ENCODE assay signal across 2 cellular contexts in genomic region chr1:31669433-31669785, GRCh38.
TF ChIP-seq lines count a peak whose summit lies in the region.

No MANE protein-coding gene starts in this region.

TF ChIP-seq in A549, 52 proteins besides CTCF, POLR2A, EP300 and RAD21:
- TF ChIP-seq SREBF2 (IDR thresholded peaks at IDR 0.05) (no peak), EHF (CRISPR knock-in tag; IDR thresholded peaks at IDR 0.05) (no peak), CHD4 (IDR thresholded peaks at IDR 0.05; ENCODE audit: borderline replicate concordance) (no peak), NR3C1 (IDR thresholded peaks at IDR 0.05) (no peak), FOSB (CRISPR knock-in tag; IDR thresholded peaks at IDR 0.05) (no peak), NFE2L2 (conservative IDR thresholded peaks at IDR 0.05; ENCODE audit: low read length) (no peak), SMC3 (IDR thresholded peaks at IDR 0.05) (no peak), ZNF302 (CRISPR knock-in tag; IDR thresholded peaks at IDR 0.05) (no peak), KDM5A (IDR thresholded peaks at IDR 0.05) (no peak), HES2 (IDR thresholded peaks at IDR 0.05) (no peak), MAFK (IDR thresholded peaks at IDR 0.05; ENCODE audit: partially characterized antibody) (no peak), POLR2AphosphoS2 (conservative IDR thresholded peaks at IDR 0.05; ENCODE audit: low read length) (no peak)

TF ChIP-seq in H1, 55 proteins besides CTCF, POLR2A, EP300 and RAD21:
- TF ChIP-seq NRF1 (IDR thresholded peaks at IDR 0.05; ENCODE audit: low read depth, low read length): no peak
- TF ChIP-seq CTBP2 (IDR thresholded peaks at IDR 0.05; ENCODE audit: borderline replicate concordance, insufficient read depth, insufficient read length, low read length): no peak
- TF ChIP-seq SRF (IDR thresholded peaks at IDR 0.05; ENCODE audit: low read depth, low read length): no peak
- no peak for TF ChIP-seq CBX8 (IDR thresholded peaks at IDR 0.05; ENCODE audit: borderline replicate concordance, low read depth, low read length)
- TF ChIP-seq CBX5 (IDR thresholded peaks at IDR 0.05; ENCODE audit: low read depth, low read length): no peak
- no peak for TF ChIP-seq RNF2 (IDR thresholded peaks at IDR 0.05; ENCODE audit: borderline replicate concordance, low read depth, low read length, missing control alignments, poor library complexity, severe bottlenecking)
- TF ChIP-seq, protein P1, sequence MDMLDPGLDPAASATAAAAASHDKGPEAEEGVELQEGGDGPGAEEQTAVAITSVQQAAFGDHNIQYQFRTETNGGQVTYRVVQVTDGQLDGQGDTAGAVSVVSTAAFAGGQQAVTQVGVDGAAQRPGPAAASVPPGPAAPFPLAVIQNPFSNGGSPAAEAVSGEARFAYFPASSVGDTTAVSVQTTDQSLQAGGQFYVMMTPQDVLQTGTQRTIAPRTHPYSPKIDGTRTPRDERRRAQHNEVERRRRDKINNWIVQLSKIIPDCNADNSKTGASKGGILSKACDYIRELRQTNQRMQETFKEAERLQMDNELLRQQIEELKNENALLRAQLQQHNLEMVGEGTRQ (IDR thresholded peaks at IDR 0.05; ENCODE audit: low read length): no peak
- no peak for TF ChIP-seq POLR2AphosphoS5 (IDR thresholded peaks at IDR 0.05; ENCODE audit: low read depth, low read length)
- TF ChIP-seq NANOG (IDR thresholded peaks at IDR 0.05; ENCODE audit: insufficient read depth, low read depth, low read length, poor library complexity, severe bottlenecking): no peak
- TF ChIP-seq KDM5A (IDR thresholded peaks at IDR 0.05; ENCODE audit: low read length): no peak
- TF ChIP-seq PHF8 (conservative IDR thresholded peaks at IDR 0.05; ENCODE audit: low read depth, low read length): no peak
- TF ChIP-seq BCL11A (IDR thresholded peaks at IDR 0.05; ENCODE audit: low read depth in 2 of 2, low read length in 2 of 2): no peak
- no peak for TF ChIP-seq RXRA (IDR thresholded peaks at IDR 0.05; ENCODE audit: insufficient read depth, low read depth, low read length)
- no peak for TF ChIP-seq HDAC6 (IDR thresholded peaks at IDR 0.05; ENCODE audit: low read depth, low read length)
- no peak for TF ChIP-seq FOSL1 (IDR thresholded peaks at IDR 0.05; ENCODE audit: insufficient read depth, low read depth, low read length)
- TF ChIP-seq JUND (IDR thresholded peaks at IDR 0.05; ENCODE audit: low read length): no peak
